ENCODE assay signal across 1 cellular context in genomic region chr12:8037046-8037663, GRCh38.
TF ChIP-seq lines count a peak whose summit lies in the region.

No MANE protein-coding gene starts in this region.

TF ChIP-seq in GM23338, 12 proteins besides CTCF, POLR2A, EP300 and RAD21 (continued from another document):
- no peak for TF ChIP-seq ETS1 (IDR thresholded peaks at IDR 0.05)
- no peak for TF ChIP-seq JUNB (IDR thresholded peaks at IDR 0.05; ENCODE audit: unreplicated experiment)
- TF ChIP-seq CREB1 (CRISPR knock-in tag; IDR thresholded peaks at IDR 0.05; ENCODE audit: low read depth): no peak
- TF ChIP-seq ZNF114 (CRISPR knock-in tag; IDR thresholded peaks at IDR 0.05): no peak
- no peak for TF ChIP-seq EZH2phosphoT487 (IDR thresholded peaks at IDR 0.05; ENCODE audit: unreplicated experiment)
- no peak for TF ChIP-seq ZNF462 (CRISPR knock-in tag; IDR thresholded peaks at IDR 0.05)
- no peak for TF ChIP-seq EZH2 (IDR thresholded peaks at IDR 0.05; ENCODE audit: low read depth, unreplicated experiment)
